ENCODE assay signal across 8 cellular contexts in the genomic region with DNA sequence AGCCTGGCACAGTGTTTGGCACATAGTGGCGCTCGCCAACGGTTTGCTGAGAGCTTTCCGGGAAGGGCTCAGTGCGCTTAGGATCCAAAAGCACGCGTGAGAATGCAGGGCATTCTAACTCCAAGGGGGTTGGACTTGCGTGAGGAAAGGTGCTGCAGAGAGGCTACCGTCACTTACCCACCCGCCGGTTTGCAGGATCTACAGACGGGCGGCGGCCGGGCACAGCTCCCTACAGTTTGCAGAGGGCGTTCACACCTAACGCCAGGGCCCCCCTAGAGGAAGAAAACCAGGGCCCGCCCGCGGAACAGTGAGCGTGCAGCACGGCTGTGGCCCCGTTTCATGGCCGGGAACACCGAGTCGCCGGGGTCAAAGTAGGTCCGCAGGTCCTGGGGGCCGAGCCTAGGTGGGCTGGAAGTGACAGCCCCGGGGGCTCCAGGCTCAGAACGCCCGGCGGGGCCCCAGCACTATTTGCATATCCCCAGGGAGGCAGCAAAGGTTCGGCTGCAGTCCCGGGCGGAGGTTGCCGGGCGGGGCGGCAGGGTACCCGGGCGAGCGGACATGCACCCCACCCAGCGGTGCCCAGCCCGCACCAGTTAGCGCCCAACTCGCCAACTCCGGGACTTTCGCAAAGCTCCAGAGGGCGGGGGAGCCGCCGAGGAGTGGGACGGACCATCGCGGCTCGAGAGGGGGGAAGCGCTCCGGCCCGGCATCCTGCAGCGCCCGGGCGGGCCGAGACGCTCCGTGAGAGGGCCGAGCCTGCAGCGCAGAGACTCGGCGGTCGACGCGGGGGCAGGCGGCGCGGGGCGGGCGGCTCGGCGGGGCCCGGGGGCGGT. TPM values are rescaled to one million over a fixed set of nuclear protein-coding genes. Genes with fewer than 3 reads are reported as not detected.
DNase-seq lines count a peak whose midpoint lies in the region; ATAC-seq and TF ChIP-seq lines count a peak whose summit lies in the region.

No MANE protein-coding gene starts in this region.

- H3K4me3 ChIP-seq in foreskin fibroblast (ENCODE audit: low read depth in 1 of 2, low read length in 2 of 2): peak overlapping the region; percentile 68 to 76
- H3K4me3 ChIP-seq in stomach smooth muscle (ENCODE audit: low read length in 2 of 2): peak overlapping the region; percentile 88

- peaks cover 28% of the 10 kb centered on the region for H3K4me1 ChIP-seq in stomach smooth muscle (ENCODE audit: control insufficient read depth, insufficient read depth, low read length)

- H3K27me3 Mint-ChIP-seq in neural crest cell (ENCODE audit: low read depth): peaks cover 42% of the 10 kb centered on the region

- H3K36me3 Mint-ChIP-seq in neural crest cell (ENCODE audit: low read depth): no peaks in the 10 kb centered on the region

- no peaks in the 10 kb centered on the region for H3K9me3 Mint-ChIP-seq in neural crest cell

- peaks cover 0 to under 1% of the 10 kb centered on the region in 2 donors for H3K36me3 ChIP-seq in stomach smooth muscle (ENCODE audit: control insufficient read depth in 2 of 2, insufficient read depth in 2 of 2, low read length in 2 of 2)

- peaks cover 42% of the 10 kb centered on the region for H3K4me1 Mint-ChIP-seq in neural crest cell

- peak; percentile 74 for ATAC-seq in GM21367 (IDR thresholded peaks at IDR 0.05; ENCODE audit: unreplicated experiment)

- TF ChIP-seq CTCF in foreskin fibroblast (IDR thresholded peaks at IDR 0.05; ENCODE audit: low read depth, low read length) (peak; percentile 59), neural crest cell (conservative IDR thresholded peaks at IDR 0.05) (peak; percentile 50)

- H3K9ac ChIP-seq in stomach smooth muscle (ENCODE audit: low read length in 2 of 2): peak overlapping the region; percentile 29 to 52

- H3K4me3 Mint-ChIP-seq in neural crest cell: peak overlapping the region; percentile 91

- no peak overlapping the region for H3K27ac Mint-ChIP-seq in neural crest cell (ENCODE audit: unreplicated experiment)

- no peaks in the 10 kb centered on the region for H3K9me3 ChIP-seq in stomach smooth muscle (ENCODE audit: control insufficient read depth in 2 of 2, low read length in 2 of 2)

- H3K27ac ChIP-seq in stomach smooth muscle (ENCODE audit: low read length): peak overlapping the region; percentile 46

- peak; percentile 51 for DNase-seq in DMS53 treated with DMSO at 0.1 percent for 48 hours (lab: John Stamatoyannopoulos, UW; ENCODE audit: unreplicated experiment)
- DNase-seq in HT1080 (ENCODE audit: low read depth): peak; percentile 72
- DNase-seq in RKO (ENCODE audit: low spot score): peak; percentile 73
- DNase-seq in activated effector memory CD4-positive, alpha-beta T cell treated with Interleukin-2 at 50 U/mL for 16 hours: peak; percentile 75
- DNase-seq in foreskin fibroblast: peak; percentile 78 to 93
- DNase-seq in neural crest cell (ENCODE audit: low read depth, low spot score): peak; percentile 67

- no peaks in the 10 kb centered on the region for H3K27me3 ChIP-seq in stomach smooth muscle (ENCODE audit: control insufficient read depth in 1 of 2, insufficient read depth in 2 of 2, low read length in 2 of 2)

RNA-seq across cellular contexts. Expression of a gene that starts 0.5 kb away (rescaled TPM):
- total RNA-seq in HT1080 (2014; rRNA removed; shearing (Covaris generic)): 51.5 and 58.2 TPM in 2 replicates
- polyA plus RNA-seq in HT1080 (2015; cell fraction: cytosol; rRNA removed): 29.3 and 32.6 TPM in 2 replicates
- 27.1 and 33.5 TPM in 2 replicates for polyA plus RNA-seq in HT1080 (2015; cell fraction: nucleus; rRNA removed)
- total RNA-seq in neural crest cell: 39.8 and 42.3 TPM in 2 replicates

Comparison
In these comparisons a context has a peak if more than half of its experiments do, and no peak if none do; other contexts are left out.
1. Peak in every context shown above with its lines: DNase-seq, ATAC-seq, H3K4me3 ChIP-seq and H3K27ac ChIP-seq.